Comparison of ENCODE assay signal across 21 cellular contexts in the genomic region with DNA sequence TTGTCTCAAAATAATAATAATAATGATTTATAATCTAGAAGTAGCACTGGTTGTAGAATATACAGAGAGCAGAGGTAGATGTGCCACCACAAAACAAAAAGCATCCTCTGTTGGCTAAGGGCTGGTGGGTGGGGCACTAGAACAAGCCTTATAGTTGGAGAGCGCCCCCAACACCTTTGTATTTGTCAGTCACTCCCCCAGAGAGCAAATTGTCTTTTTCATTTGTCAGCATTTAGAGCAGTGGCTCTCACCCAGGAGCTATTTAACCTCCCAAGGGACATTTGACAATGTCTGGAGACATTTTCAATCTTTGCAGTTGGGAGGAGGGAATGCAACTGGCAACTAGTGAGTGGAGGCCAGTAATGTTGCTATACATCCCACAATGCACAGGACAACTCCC. TPM values are rescaled to one million over a fixed set of nuclear protein-coding genes. Genes with fewer than 3 reads are reported as not detected.
"Had no signal": no experiment of that assay in that cellular context is flagged by ENCODE, and none has a peak within 500 bp of the region (broad histone marks: within the 10 kb centered on the region; RNA-seq: fewer than 3 reads in every experiment).

No MANE protein-coding gene starts in this region.

- FAIRE-seq: frontal cortex had no signal

- ATAC-seq: activated CD8-positive, alpha-beta T cell treated with anti-CD3 and anti-CD28 coated beads, Interleukin-2, amount 10 ng/mL, durations not matched to agents 7 days and 5 days; right cardiac atrium; stimulated activated naive CD8-positive, alpha-beta T cell treated with anti-CD3 and anti-CD28 coated beads, Interleukin-15, amount 100 ng/mL, for 72 hours had no signal

- H3K27ac ChIP-seq: epithelial cell of prostate, prostate gland, WERI-Rb-1 had no signal

- H3K4me3 Mint-ChIP-seq: activated CD8-positive, alpha-beta T cell treated with anti-CD3 and anti-CD28 coated beads, Interleukin-2, amount 10 ng/mL, durations not matched to agents 7 days and 5 days; stimulated activated naive CD8-positive, alpha-beta T cell treated with anti-CD3 and anti-CD28 coated beads, Interleukin-15, amount 100 ng/mL, for 72 hours had no signal

- H3K9me3 Mint-ChIP-seq: stimulated activated naive CD8-positive, alpha-beta T cell treated with anti-CD3 and anti-CD28 coated beads, Interleukin-15, amount 100 ng/mL, for 72 hours had no signal

- H3K27ac Mint-ChIP-seq: activated CD8-positive, alpha-beta T cell treated with anti-CD3 and anti-CD28 coated beads, Interleukin-2, amount 10 ng/mL, durations not matched to agents 7 days and 5 days; stimulated activated naive CD8-positive, alpha-beta T cell treated with anti-CD3 and anti-CD28 coated beads, Interleukin-15, amount 100 ng/mL, for 72 hours had no signal

- H3K4me3 ChIP-seq: prostate gland, smooth muscle cell had no signal

- H3K4me1 ChIP-seq: prostate gland had no signal

- H3K27me3 Mint-ChIP-seq: stimulated activated naive CD8-positive, alpha-beta T cell treated with anti-CD3 and anti-CD28 coated beads, Interleukin-15, amount 100 ng/mL, for 72 hours had no signal

- DNase-seq: activated CD4-positive, alpha-beta T cell treated with anti-CD3 and anti-CD28 coated beads for 4 hours; activated CD8-positive, alpha-beta memory T cell treated with anti-CD3 and anti-CD28 coated beads, Interleukin-2, amount 50 U/mL, for 4 hours; activated CD8-positive, alpha-beta T cell treated with anti-CD3 and anti-CD28 coated beads, Interleukin-2, amount 10 ng/mL, durations not matched to agents 7 days and 5 days; aorta; head of caudate nucleus; mesenchymal stem cell; right cardiac atrium; stimulated activated CD4-positive, alpha-beta T cell treated with anti-CD3 and anti-CD28 coated beads, Interleukin-4, amount 100 ng/mL, for 4 hours; stimulated activated CD8-positive, alpha-beta memory T cell treated with anti-CD3 and anti-CD28 coated beads, Interleukin-4, amount 100 ng/mL, for 48 hours; stimulated activated naive CD8-positive, alpha-beta T cell treated with anti-CD3 and anti-CD28 coated beads, Interleukin-15, amount 100 ng/mL, for 72 hours; T-helper 1 cell; WERI-Rb-1 had no signal

- H3K4me2 ChIP-seq: smooth muscle cell had no signal

- H3K9me3 ChIP-seq: prostate gland had no signal

- H3K36me3 ChIP-seq: prostate gland had no signal

RNA-seq across cellular contexts. Expression of a gene that starts 34.5 kb away (rescaled TPM):
- total RNA-seq: activated CD8-positive, alpha-beta T cell treated with anti-CD3 and anti-CD28 coated beads, Interleukin-2, amount 10 ng/mL, durations not matched to agents 7 days and 5 days; aorta; frontal cortex; liver; omental fat pad; right cardiac atrium; smooth muscle cell; temporal lobe; ureter had no signal
- polyA plus RNA-seq: aorta, neural cell, right cardiac atrium had no signal
